ENCODE assay signal across 9 cellular contexts in genomic region chr9:87479801-87480201, GRCh38. TPM values are rescaled to one million over a fixed set of nuclear protein-coding genes. Genes with fewer than 3 reads are reported as not detected.
DNase-seq lines count a peak whose midpoint lies in the region; ATAC-seq, FAIRE-seq and TF ChIP-seq lines count a peak whose summit lies in the region.
"Had no signal": no experiment of that assay in that cellular context is flagged by ENCODE, and none has a peak within 500 bp of the region (broad histone marks: within the 10 kb centered on the region; RNA-seq: fewer than 3 reads in every experiment).

No MANE protein-coding gene starts in this region.

- H3K4me1 ChIP-seq in K562 (replicated peaks in 1 of 2; ENCODE audit: control insufficient read depth in 2 of 2, insufficient read depth in 2 of 2, low read length in 2 of 2) (peaks cover 0 to 4% of the 10 kb centered on the region in 2 experiments; a peak in 3 of 5 replicates), thyroid gland (no peaks in the 10 kb centered on the region)

- H3K9me3 ChIP-seq in K562 (replicated peaks; ENCODE audit: control insufficient read depth, insufficient read depth, low read depth, low read length) (no peaks in the 10 kb centered on the region), thyroid gland (no peaks in the 10 kb centered on the region)

- no peaks in the 10 kb centered on the region for H3K9me1 ChIP-seq in K562 (ENCODE audit: control insufficient read depth, insufficient read depth, low read length)

- TF ChIP-seq RAD21 in K562 (CRISPR knock-in tag; conservative IDR thresholded peaks at IDR 0.05 in 1 of 2, IDR thresholded peaks at IDR 0.05 in 1 of 2) = no peak

- intact Hi-C loops in K562 (cut with micrococcal nuclease) = no loop called here
- intact Hi-C loops in thyroid gland (cut with DNase I) = no loop called here

- no peaks in the 10 kb centered on the region for H3K27me3 ChIP-seq in K562 (ENCODE audit: control insufficient read depth in 2 of 2, insufficient read depth in 2 of 2, low read length in 2 of 2)
- H3K27me3 ChIP-seq in thyroid gland = no peaks in the 10 kb centered on the region

- in situ Hi-C loops in K562 (cut with MboI) = no loop called here

- H3K36me3 ChIP-seq in K562 (ENCODE audit: control insufficient read depth, insufficient read depth, low read length) (no peaks in the 10 kb centered on the region), thyroid gland (no peaks in the 10 kb centered on the region)

- no peaks in the 10 kb centered on the region for H3K79me2 ChIP-seq in K562 (ENCODE audit: control insufficient read depth, insufficient read depth, low read length)

- peak; percentile 48 for FAIRE-seq in K562 (lab: Jason Lieb, UNC)

- TF ChIP-seq CTCF in K562 (IDR thresholded peaks at IDR 0.05 in 2 of 3, conservative IDR thresholded peaks at IDR 0.05 in 1 of 3; ENCODE audit: insufficient read depth in 2 of 3, low read depth in 1 of 3, low read length in 3 of 3) (no peak), thyroid gland (IDR thresholded peaks at IDR 0.05) (no peak)

- CTCF ChIA-PET in K562 (lab: Yijun Ruan, JAX; ENCODE audit: low intra/inter-chr PET ratio) = no interaction called here

- no peak overlapping the region for H3K9ac ChIP-seq in K562 (ENCODE audit: insufficient read depth in 1 of 2, low read depth in 2 of 2, low read length in 2 of 2)

- H3K27ac ChIP-seq in K562 (ENCODE audit: extremely low read depth, low read depth, low read length) = peak overlapping the region; percentile 57; the same call in 1 of the 3 replicates
- no peak overlapping the region for H3K27ac ChIP-seq in thyroid gland

- POLR2A ChIA-PET in K562 (lab: Yijun Ruan, JAX) = no interaction called here

- no peaks in the 10 kb centered on the region for H4K20me1 ChIP-seq in K562 (replicated peaks; ENCODE audit: control insufficient read depth, insufficient read depth, low read length)

- WGBS in K562 (ENCODE audit: insufficient coverage, low coverage, missing lambda C conversion rate) = 45% methylated on average over 3 of the region's 4 CpGs
- 81 to 92% methylated on average over 4 of the region's 4 CpGs for WGBS in thyroid gland, 2 donors

- peak overlapping the region; percentile 93 for H2AFZ ChIP-seq in K562 (ENCODE audit: low read depth, low read length)

- H3K4me3 ChIP-seq in K562 (no peak overlapping the region), thyroid gland (replicated peaks in 1 of 3) (no peak overlapping the region)

- TF ChIP-seq EP300 in K562 (IDR thresholded peaks at IDR 0.05; ENCODE audit: low read length) = peak; percentile 22; the same call in 1 of the 2 replicates

- no TSS peak for BruUV-seq in K562 (replicated peaks; lab: Mats Ljungman, UMichigan)

- peak; percentile 23 for DNase-seq in EH (ENCODE audit: low read depth)
- peak in 3 of 4 experiments; percentile 11 to 54 (median 42) for DNase-seq in K562 (ENCODE audit: extremely low read depth in 1 of 4, low spot score in 3 of 4)
- no peak for DNase-seq in thyroid gland
- no peak for DNase-seq in stimulated activated CD4-positive, alpha-beta T cell treated with anti-CD3 and anti-CD28 coated beads, Interleukin-4, amount 100 ng/mL, for 24 hours
- no peak for DNase-seq in NCI-H2227 treated with DMSO at 0.1 percent for 48 hours (lab: John Stamatoyannopoulos, UW)

- peak overlapping the region; percentile 53 for H3K4me2 ChIP-seq in K562 (ENCODE audit: insufficient read depth, low read length)

- no peak for TF ChIP-seq POLR2A in K562 (conservative IDR thresholded peaks at IDR 0.05)
- no peak for TF ChIP-seq POLR2A in thyroid gland (IDR thresholded peaks at IDR 0.05)

- peak; percentile 85 for ATAC-seq in GM19468 (IDR thresholded peaks at IDR 0.05; ENCODE audit: extremely low read depth, unreplicated experiment)
- ATAC-seq in HG03460 (IDR thresholded peaks at IDR 0.05; ENCODE audit: unreplicated experiment) = peak; percentile 89
- peak; percentile 78 for ATAC-seq in K562
- ATAC-seq in HG02840 (IDR thresholded peaks at IDR 0.05; ENCODE audit: low FRiP score, unreplicated experiment) = no peak
- ATAC-seq: HCT116 had no signal

TF ChIP-seq in K562, 482 proteins besides CTCF, POLR2A, EP300 and RAD21 (continues in another document):
- TF ChIP-seq KDM4B (IDR thresholded peaks at IDR 0.05; ENCODE audit: borderline replicate concordance in 2 of 2, low read depth in 1 of 2) = no peak

RNA-seq across cellular contexts. Expression of gene DAPK1, which starts 17.9 kb away (rescaled TPM):
- 163 and 217 TPM in 2 replicates for total RNA-seq in K562 (2011; cell fraction: chromatin; rRNA removed; ENCODE audit: low replicate concordance)
- 76.1 and 78.2 TPM in 2 replicates for total RNA-seq in K562 (2011; cell fraction: nucleolus; rRNA removed)
- total RNA-seq in K562 (2011; cell fraction: nucleoplasm; rRNA removed) = 82.8 and 97.2 TPM in 2 replicates
- total RNA-seq in K562 (2014; rRNA removed) = 13.3 and 16.5 TPM in 2 replicates
- 11.7 and 13.4 TPM in 2 replicates for total RNA-seq in K562 (2014; rRNA removed; fragmentation: Illumina TruSeq; extraction: Trizol)
- total RNA-seq in K562 (2015; rRNA removed; fragmentation: Illumina TruSeq; extraction: Trizol) = 13.8 and 18.3 TPM in 2 replicates
- total RNA-seq in K562 (2021) = 24.4 and 27.5 TPM in 2 replicates
- polyA plus RNA-seq in K562 (2011; rRNA removed) = 26.4 and 28.2 TPM in 2 replicates
- polyA plus RNA-seq in K562 (2011; cell fraction: cytosol; rRNA removed) = 15.2 and 15.5 TPM in 2 replicates
- polyA plus RNA-seq in K562 (2011; cell fraction: nucleus; rRNA removed) = 89.0 and 97.1 TPM in 2 replicates
- 19.8 and 27.2 TPM in 2 replicates for polyA plus RNA-seq in K562 (2012)
- polyA plus RNA-seq in K562 (2014; fragmentation: Illumina TruSeq; extraction: Trizol) = 15.8 and 16.5 TPM in 2 replicates
- 1 to 10 TPM; 1.7 to 2.3 TPM for polyA plus RNA-seq in K562 (2014; fragmentation: Nextera tagmentation; extraction: Ambion mirVana)
- polyA plus RNA-seq in K562 (2014; rRNA removed) = 14.3 and 17.9 TPM in 2 replicates
- polyA minus RNA-seq in K562 (2011; rRNA and poly(A)+ RNA removed) = 53.9 and 65.5 TPM in 2 replicates
- 19.3 and 20.4 TPM in 2 replicates for polyA minus RNA-seq in K562 (2011; cell fraction: cytosol; rRNA and poly(A)+ RNA removed)
- polyA minus RNA-seq in K562 (2011; cell fraction: nucleus; rRNA and poly(A)+ RNA removed) = 82.0 and 106 TPM in 2 replicates
- total RNA-seq in thyroid gland = 10 to 100 TPM; 32.0 to 76.2 (median 38.2) TPM

Comparison
In these comparisons a context has a peak if more than half of its experiments do, and no peak if none do; other contexts are left out.
1. DNase-seq: peak in EH (single experiment) and K562 (3 of 4); none in thyroid gland (0 of 2), stimulated activated CD4-positive, alpha-beta T cell treated with anti-CD3 and anti-CD28 coated beads, Interleukin-4, amount 100 ng/mL, for 24 hours (single experiment) and NCI-H2227 treated with DMSO at 0.1 percent for 48 hours (single experiment).